Comparison of ENCODE assay signal across 8 cellular contexts in the genomic region with DNA sequence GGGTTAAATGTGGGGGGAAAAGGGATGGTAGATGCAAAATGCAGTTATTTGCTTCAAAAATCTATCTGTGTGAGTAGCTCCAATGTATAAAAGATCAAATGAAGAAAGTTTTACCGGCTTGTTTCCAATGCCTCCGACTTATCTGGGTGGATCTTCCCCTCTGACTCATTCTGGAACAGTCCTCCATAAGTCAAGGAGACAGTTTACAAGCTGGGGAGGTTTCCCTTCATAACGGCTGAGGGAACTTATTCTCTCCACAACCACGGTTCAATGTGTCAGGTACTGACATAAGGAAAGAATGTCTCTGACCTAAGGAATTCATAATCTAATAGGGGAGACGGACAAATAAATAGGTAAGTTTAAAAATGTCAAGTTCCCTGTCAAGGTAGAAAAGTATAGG. TPM values are rescaled to one million over a fixed set of nuclear protein-coding genes. Genes with fewer than 3 reads are reported as not detected.
DNase-seq lines count a peak whose midpoint lies in the region; ATAC-seq, FAIRE-seq and TF ChIP-seq lines count a peak whose summit lies in the region.

No MANE protein-coding gene starts in this region.

- no peak for TF ChIP-seq RAD21 in A549 (conservative IDR thresholded peaks at IDR 0.05 in 1 of 2, IDR thresholded peaks at IDR 0.05 in 1 of 2)

- 10% methylated on average over 5 of the region's 5 CpGs for WGBS in A549 (ENCODE audit: missing lambda C conversion rate)

- no peak for TF ChIP-seq EP300 in A549 (IDR thresholded peaks at IDR 0.05)

- no peak for TF ChIP-seq POLR2A in A549 (IDR thresholded peaks at IDR 0.05; ENCODE audit: low read length)

- no peak for TF ChIP-seq CTCF in A549 (IDR thresholded peaks at IDR 0.05)
- no peak for TF ChIP-seq CTCF in bronchial epithelial cell (IDR thresholded peaks at IDR 0.05; ENCODE audit: insufficient read depth, low read length, severe bottlenecking)

- ATAC-seq in A549 (peak; percentile 58 to 63; a peak in 5 of 6 replicates), HG03520 (IDR thresholded peaks at IDR 0.05; ENCODE audit: unreplicated experiment) (no peak)
- ATAC-seq in activated naive CD4-positive, alpha-beta T cell treated with anti-CD3 and anti-CD28 coated beads, Interleukin-2, amount 50 U/mL, for 72 hours, result no peak

- peak; percentile 24 to 40 for DNase-seq in A549 (ENCODE audit: low read depth in 1 of 2, low spot score in 1 of 2)
- DNase-seq in HT1080 (ENCODE audit: low read depth), result peak; percentile 41
- peak; percentile 70 for DNase-seq in bronchial epithelial cell (ENCODE audit: low read depth)
- no peak for DNase-seq in cortex of kidney (lab: John Stamatoyannopoulos, UW)
- no peak for DNase-seq in activated naive CD4-positive, alpha-beta T cell treated with anti-CD3 and anti-CD28 coated beads, Interleukin-2, amount 50 U/mL, for 72 hours (ENCODE audit: low spot score in 2 of 2)
- no peak for DNase-seq in DMS 273 treated with DMSO at 0.1 percent for 48 hours (lab: John Stamatoyannopoulos, UW)

- peak overlapping the region; percentile 48 to 85; a peak in 4 of 6 replicates for H3K27ac ChIP-seq in A549

- H3K4me2 ChIP-seq in A549, result peak overlapping the region; percentile 88

- POLR2A ChIA-PET in A549 (lab: Yijun Ruan, JAX), result interaction anchor here (0.9 kb wide), 1 partner anchor 353 kb away, joined by 3 read pairs; a partner anchor contains a TSS

- H3K9ac ChIP-seq in mucosa of stomach (ENCODE audit: low read length), result no peak overlapping the region

- no peak overlapping the region for H3K27ac Mint-ChIP-seq in activated naive CD4-positive, alpha-beta T cell treated with anti-CD3 and anti-CD28 coated beads, Interleukin-2, amount 50 U/mL, for 72 hours

- H3K9me3 ChIP-seq in A549 (no peaks in the 10 kb centered on the region), mucosa of stomach (ENCODE audit: control insufficient read depth, low read length) (no peaks in the 10 kb centered on the region)

- no peaks in the 10 kb centered on the region for H3K9me3 Mint-ChIP-seq in activated naive CD4-positive, alpha-beta T cell treated with anti-CD3 and anti-CD28 coated beads, Interleukin-2, amount 50 U/mL, for 72 hours

- H3K36me3 Mint-ChIP-seq in activated naive CD4-positive, alpha-beta T cell treated with anti-CD3 and anti-CD28 coated beads, Interleukin-2, amount 50 U/mL, for 72 hours, result no peaks in the 10 kb centered on the region

- H3K27me3 ChIP-seq in bronchial epithelial cell (ENCODE audit: control insufficient read depth, insufficient read depth, low read length) (no peaks in the 10 kb centered on the region), mucosa of stomach (ENCODE audit: control insufficient read depth, insufficient read depth, low read length) (no peaks in the 10 kb centered on the region)

- CTCF ChIA-PET in A549 (lab: Yijun Ruan, JAX), result interaction anchor here (1.2 to 4.4 kb wide), 5 partner anchors 8 to 157 kb away, joined by 3 to 33 read pairs (median 9); a partner anchor contains a TSS

- H3K4me1 ChIP-seq in A549 (peaks cover 16% of the 10 kb centered on the region), mucosa of stomach (ENCODE audit: control insufficient read depth, insufficient read depth, low read length) (peaks cover 22% of the 10 kb centered on the region)

- no peaks in the 10 kb centered on the region for H3K36me3 ChIP-seq in bronchial epithelial cell (ENCODE audit: control insufficient read depth, insufficient read depth, low read length)
- H3K36me3 ChIP-seq in mucosa of stomach (ENCODE audit: control insufficient read depth, insufficient read depth, low read length), result no peaks in the 10 kb centered on the region

- H3K4me3 ChIP-seq in A549 (peak overlapping the region; percentile 51), bronchial epithelial cell (ENCODE audit: low read depth, low read length) (peak overlapping the region; percentile 41), mucosa of stomach (ENCODE audit: low read length) (peak overlapping the region; percentile 55)

- no peak for FAIRE-seq in A549 (lab: Jason Lieb, UNC)
- FAIRE-seq in bronchial epithelial cell (lab: Jason Lieb, UNC), result no peak

TF ChIP-seq in A549, 52 proteins besides CTCF, POLR2A, EP300 and RAD21:
- TF ChIP-seq EHF (CRISPR knock-in tag; IDR thresholded peaks at IDR 0.05) (no peak), CBX8 (IDR thresholded peaks at IDR 0.05) (no peak), ESRRA (IDR thresholded peaks at IDR 0.05; ENCODE audit: borderline replicate concordance, low read length) (no peak), KDM5A (IDR thresholded peaks at IDR 0.05) (no peak), ZNF302 (CRISPR knock-in tag; IDR thresholded peaks at IDR 0.05) (no peak), JUN (IDR thresholded peaks at IDR 0.05) (no peak), ZFP36 (IDR thresholded peaks at IDR 0.05; ENCODE audit: borderline replicate concordance, partially characterized antibody) (no peak), RFX5 (IDR thresholded peaks at IDR 0.05) (no peak), HDAC2 (IDR thresholded peaks at IDR 0.05) (no peak), MAFK (IDR thresholded peaks at IDR 0.05; ENCODE audit: partially characterized antibody) (no peak), ZSCAN20 (CRISPR knock-in tag; IDR thresholded peaks at IDR 0.05) (no peak), HOXA7 (CRISPR knock-in tag; IDR thresholded peaks at IDR 0.05) (no peak), JUNB (IDR thresholded peaks at IDR 0.05) (no peak)
- TF ChIP-seq, protein P1, sequence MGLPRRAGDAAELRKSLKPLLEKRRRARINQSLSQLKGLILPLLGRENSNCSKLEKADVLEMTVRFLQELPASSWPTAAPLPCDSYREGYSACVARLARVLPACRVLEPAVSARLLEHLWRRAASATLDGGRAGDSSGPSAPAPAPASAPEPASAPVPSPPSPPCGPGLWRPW (IDR thresholded peaks at IDR 0.05), result no peak
- TF ChIP-seq, protein P2, sequence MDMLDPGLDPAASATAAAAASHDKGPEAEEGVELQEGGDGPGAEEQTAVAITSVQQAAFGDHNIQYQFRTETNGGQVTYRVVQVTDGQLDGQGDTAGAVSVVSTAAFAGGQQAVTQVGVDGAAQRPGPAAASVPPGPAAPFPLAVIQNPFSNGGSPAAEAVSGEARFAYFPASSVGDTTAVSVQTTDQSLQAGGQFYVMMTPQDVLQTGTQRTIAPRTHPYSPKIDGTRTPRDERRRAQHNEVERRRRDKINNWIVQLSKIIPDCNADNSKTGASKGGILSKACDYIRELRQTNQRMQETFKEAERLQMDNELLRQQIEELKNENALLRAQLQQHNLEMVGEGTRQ (IDR thresholded peaks at IDR 0.05), result no peak

RNA-seq across cellular contexts. Expression of a gene that starts 49.7 kb away (rescaled TPM):
- polyA plus RNA-seq in A549 (2011; rRNA removed) (13.8 and 17.5 TPM in 2 replicates), A549 (2017; fragmentation: RNase III; extraction: RNeasy Plus Mini Kit Qiagen cat#74134 plus additional on column Dnase treatment) (10.6 to 27.4 TPM (median 11.3 TPM) in 3 replicates)
- polyA plus RNA-seq in A549 (2012; cell fraction: cytosol; rRNA removed), result 3.4 and 4.0 TPM in 2 replicates
- polyA plus RNA-seq in A549 (2012; cell fraction: nucleus; rRNA removed), result 1.6 and 3.2 TPM in 2 replicates
- polyA minus RNA-seq in A549 (2011; rRNA and poly(A)+ RNA removed), result 6.3 and 6.6 TPM in 2 replicates
- total RNA-seq in HT1080 (2014; rRNA removed; shearing (Covaris generic)), result 0.27 and 0.50 TPM in 2 replicates
- polyA plus RNA-seq in HT1080 (2015; cell fraction: cytosol; rRNA removed), result 0.70 and 1.2 TPM in 2 replicates
- polyA plus RNA-seq in HT1080 (2015; cell fraction: nucleus; rRNA removed), result 1.1 and 1.3 TPM in 2 replicates
- total RNA-seq in bronchial epithelial cell, result 1.3 and 1.4 TPM in 2 replicates
- total RNA-seq in activated naive CD4-positive, alpha-beta T cell treated with anti-CD3 and anti-CD28 coated beads, Interleukin-2, amount 50 U/mL, for 72 hours, result 100 to 1,000 TPM; 131 to 355 TPM

Comparison
In these comparisons a context has a peak if more than half of its experiments do, and no peak if none do; other contexts are left out.
1. ATAC-seq: peak in A549 (2 of 2); none in HG03520 (single experiment) and activated naive CD4-positive, alpha-beta T cell treated with anti-CD3 and anti-CD28 coated beads, Interleukin-2, amount 50 U/mL, for 72 hours (0 of 2).
2. DNase-seq: peak in A549 (2 of 2), HT1080 (single experiment) and bronchial epithelial cell (single experiment); none in cortex of kidney (single experiment), activated naive CD4-positive, alpha-beta T cell treated with anti-CD3 and anti-CD28 coated beads, Interleukin-2, amount 50 U/mL, for 72 hours (0 of 2) and DMS 273 treated with DMSO at 0.1 percent for 48 hours (single experiment).
3. RNA of a gene that starts 49.7 kb away (total RNA-seq): 131 to 355 TPM in activated naive CD4-positive, alpha-beta T cell treated with anti-CD3 and anti-CD28 coated beads, Interleukin-2, amount 50 U/mL, for 72 hours; 1.3 to 1.4 TPM in bronchial epithelial cell and 0.27 to 0.50 TPM in HT1080; every median in the first group is over 10 times any median in the second.
4. Peak in every context shown above with its lines, with median percentiles within 50 percentile points of each other: H3K4me3 ChIP-seq.